In the genomic region with DNA sequence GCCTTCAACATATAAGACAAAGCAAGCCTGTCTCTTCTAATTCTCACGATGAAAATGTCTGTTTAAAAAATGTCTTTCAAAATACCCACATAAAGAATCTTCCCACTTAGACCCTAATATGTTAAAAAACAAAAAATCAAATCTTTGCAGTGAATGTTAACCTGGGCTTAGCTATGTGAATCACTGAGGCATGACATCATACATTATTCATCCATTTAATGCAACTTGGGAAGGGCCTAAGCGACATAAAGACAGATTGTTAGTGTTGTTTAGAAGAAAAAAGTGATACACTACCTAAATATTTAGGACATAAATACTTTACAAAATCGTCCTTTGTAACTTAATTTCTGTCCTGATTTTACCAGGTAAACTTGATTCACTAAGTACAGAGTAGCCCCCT, we compare ENCODE assay signal across 15 cellular contexts.
DNase-seq lines count a peak whose midpoint lies in the region; ATAC-seq, FAIRE-seq and TF ChIP-seq lines count a peak whose summit lies in the region.
"Had no signal": no experiment of that assay in that cellular context is flagged by ENCODE, and none has a peak within 500 bp of the region (broad histone marks: within the 10 kb centered on the region; RNA-seq: fewer than 3 reads in every experiment).

No MANE protein-coding gene starts in this region.

- peak; percentile 70 for ATAC-seq in PC-3
- ATAC-seq: Right ventricle myocardium inferior had no signal

- H3K27ac ChIP-seq in PC-3 (ENCODE audit: low read length) (no peak overlapping the region), mammary epithelial cell (ENCODE audit: insufficient read depth, low read depth, low read length) (no peak overlapping the region)

- H3K79me2 ChIP-seq in PC-3 (ENCODE audit: low read length) (no peaks in the 10 kb centered on the region), mammary epithelial cell (ENCODE audit: insufficient read depth, low read length) (no peaks in the 10 kb centered on the region)

- H4K20me1 ChIP-seq in PC-3 (ENCODE audit: low read length) (no peaks in the 10 kb centered on the region), mammary epithelial cell (ENCODE audit: insufficient read depth, low read length) (no peaks in the 10 kb centered on the region)

- no peak overlapping the region for H3K4me3 ChIP-seq in PC-3 (ENCODE audit: low read length)
- no peak overlapping the region for H3K4me3 ChIP-seq in mammary epithelial cell (replicated peaks in 1 of 3; ENCODE audit: insufficient read depth in 1 of 3, low read depth in 2 of 3, low read length in 3 of 3)

- CTCF ChIA-PET in PC-3 (lab: Charles Lee), result no interaction called here
- CTCF ChIA-PET in mammary epithelial cell (lab: Charles Lee; ENCODE audit: low non-redundant PET), result no interaction called here

- H3K4me2 ChIP-seq in PC-3 (ENCODE audit: low read length) (no peak overlapping the region), mammary epithelial cell (ENCODE audit: insufficient read depth, low read depth, low read length) (no peak overlapping the region)

- H3K36me3 ChIP-seq in PC-3 (ENCODE audit: low read depth, low read length) (no peaks in the 10 kb centered on the region), mammary epithelial cell (ENCODE audit: insufficient read depth, low read length) (no peaks in the 10 kb centered on the region)

- peak; percentile 58 for DNase-seq in ELR (ENCODE audit: low read depth)
- peak; percentile 69 for DNase-seq in PC-3
- DNase-seq in mammary epithelial cell, result peak; percentile 47
- DNase-seq in iris pigment epithelial cell (ENCODE audit: low read depth), result peak; percentile 29
- DNase-seq in NK-92 treated with Interleukin-12 subunit alpha and Interleukin-12 subunit beta, amount 100 ng/mL, for 24 hours (lab: John Stamatoyannopoulos, UW), result no peak
- no peak for DNase-seq in H4 (ENCODE audit: low spot score)
- DNase-seq in Kasumi-1 (lab: John Stamatoyannopoulos, UW), result no peak
- no peak for DNase-seq in GM12892 (ENCODE audit: insufficient read length)
- DNase-seq: CD4-positive, CD25-positive, alpha-beta regulatory T cell; H7; NCI-H1048; NCI-H1694 treated with DMSO at 0.1 percent for 48 hours; NCI-H69 had no signal

- no peaks in the 10 kb centered on the region for H3F3A ChIP-seq in PC-3 (ENCODE audit: low read length, unreplicated experiment)

- TF ChIP-seq CTCF in PC-3 (conservative IDR thresholded peaks at IDR 0.05; ENCODE audit: low read depth, low read length) (no peak), mammary epithelial cell (conservative IDR thresholded peaks at IDR 0.05 in 1 of 2, IDR thresholded peaks at IDR 0.05 in 1 of 2; ENCODE audit: extremely low read depth in 1 of 2, insufficient read depth in 1 of 2, low read depth in 1 of 2, low read length in 2 of 2) (no peak)

- H3K9ac ChIP-seq in PC-3 (ENCODE audit: low read length) (no peak overlapping the region), mammary epithelial cell (ENCODE audit: insufficient read depth, low read length) (no peak overlapping the region)

- no peaks in the 10 kb centered on the region for H3K27me3 ChIP-seq in PC-3 (ENCODE audit: low read length)
- H3K27me3 ChIP-seq in mammary epithelial cell (ENCODE audit: insufficient read depth, low read length), result no peaks in the 10 kb centered on the region

- BruUV-seq in PC-3 (replicated peaks; lab: Mats Ljungman, UMichigan) (no TSS peak), mammary epithelial cell (replicated peaks; lab: Mats Ljungman, UMichigan) (no TSS peak)

- WGBS in mammary epithelial cell (ENCODE audit: low coverage, missing lambda C conversion rate), result 59% methylated on average over 3 of the region's 3 CpGs

- no peak for TF ChIP-seq POLR2A in GM12892 (IDR thresholded peaks at IDR 0.05; ENCODE audit: low read depth, low read length)

- H3K9me2 ChIP-seq in PC-3 (replicated peaks; ENCODE audit: low read length), result 0 out of 2 replicates have a peak, but pooled peaks cover 3% of the 10 kb centered on the region

- dilution Hi-C loops in mammary epithelial cell (cut with HindIII; ENCODE audit: low sequenced_read_pairs), result no loop called here

- intact Hi-C loops in PC-3 (cut with micrococcal nuclease), result no loop called here
- intact Hi-C loops in mammary epithelial cell (cut with micrococcal nuclease), result no loop called here

- POLR2A ChIA-PET in PC-3 (lab: Charles Lee; ENCODE audit: unreplicated experiment), result no interaction called here

- H2AFZ ChIP-seq in PC-3 (ENCODE audit: low read length) (no peak overlapping the region), mammary epithelial cell (ENCODE audit: low read depth, low read length) (no peak overlapping the region)

- H3K9me3 ChIP-seq in PC-3 (ENCODE audit: low read length), result no peaks in the 10 kb centered on the region
- no peaks in the 10 kb centered on the region for H3K9me3 ChIP-seq in mammary epithelial cell (replicated peaks; ENCODE audit: insufficient read depth, low read length)

- in situ Hi-C loops in mammary epithelial cell (cut with MboI; ENCODE audit: low sequenced_read_pairs in 2 of 2), result no loop called here

- no peak for FAIRE-seq in GM12892 (lab: Jason Lieb, UNC)
- FAIRE-seq: G401.6 had no signal

- H3K4me1 ChIP-seq in PC-3 (ENCODE audit: insufficient read depth, low read length) (no peaks in the 10 kb centered on the region), mammary epithelial cell (ENCODE audit: insufficient read depth, low read length) (no peaks in the 10 kb centered on the region)

Comparison
In these comparisons a context has a peak if more than half of its experiments do, and no peak if none do; other contexts are left out.
1. DNase-seq: peak in ELR (single experiment), PC-3 (single experiment), mammary epithelial cell (single experiment) and iris pigment epithelial cell (single experiment); none in NK-92 treated with Interleukin-12 subunit alpha and Interleukin-12 subunit beta, amount 100 ng/mL, for 24 hours (single experiment), H4 (single experiment), Kasumi-1 (0 of 2) and GM12892 (single experiment).